ENCODE assay signal across 1 cellular context in genomic region chr12:28583771-28584261, GRCh38.
TF ChIP-seq lines count a peak whose summit lies in the region.

No MANE protein-coding gene starts in this region.

TF ChIP-seq in HCT116, 20 proteins besides CTCF, POLR2A, EP300 and RAD21 (continued from another document):
- TF ChIP-seq CBX3 (IDR thresholded peaks at IDR 0.05; ENCODE audit: low read depth): no peak
- no peak for TF ChIP-seq ZFX (IDR thresholded peaks at IDR 0.05)
